ENCODE assay signal across 8 cellular contexts in the genomic region with DNA sequence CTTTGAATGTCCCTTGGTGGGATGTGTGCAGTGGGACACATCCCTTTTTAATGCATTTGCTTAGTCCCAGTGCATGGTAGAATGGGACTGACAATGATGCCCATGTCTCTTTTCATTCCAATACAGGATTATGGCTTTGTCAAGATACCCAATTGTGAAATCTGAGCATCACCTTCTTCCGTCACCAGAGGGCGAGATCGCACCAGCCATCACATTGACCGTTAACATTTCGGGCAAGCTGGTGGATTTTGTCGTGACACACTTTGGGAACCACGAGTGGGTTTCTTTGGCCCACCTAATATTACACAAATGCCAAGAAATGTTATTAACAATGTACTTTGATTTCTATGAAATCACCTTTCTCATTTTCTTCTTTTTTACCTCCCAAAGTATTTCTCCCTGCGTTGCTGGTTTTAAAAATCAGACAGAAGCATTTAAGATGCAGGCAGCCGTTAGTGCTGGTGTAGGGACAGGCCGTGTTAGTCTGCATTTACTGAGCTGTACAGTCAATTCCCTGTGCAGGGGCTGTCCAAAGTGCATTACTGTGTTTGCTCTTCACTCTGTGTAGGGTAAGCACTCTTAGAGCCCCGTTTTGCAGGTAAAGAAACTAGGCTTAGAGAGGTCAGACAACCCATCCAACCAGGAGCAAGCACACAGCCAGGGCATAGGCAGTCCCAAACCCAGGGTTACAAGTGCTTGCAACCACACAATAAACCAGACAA.
DNase-seq lines count a peak whose midpoint lies in the region; ATAC-seq and TF ChIP-seq lines count a peak whose summit lies in the region.

No MANE protein-coding gene starts in this region.

- H3K27ac ChIP-seq in DND-41 (ENCODE audit: low read length) = no peak overlapping the region

- no peak overlapping the region for H3K9ac ChIP-seq in DND-41 (ENCODE audit: low read depth, low read length)

- peak; percentile 76 for TF ChIP-seq CTCF in DND-41 (IDR thresholded peaks at IDR 0.05; ENCODE audit: borderline replicate concordance, extremely low read depth, low read length, poor library complexity, severe bottlenecking)

- no peak overlapping the region for H2AFZ ChIP-seq in DND-41 (ENCODE audit: low read depth, low read length)

- H3K79me2 ChIP-seq in DND-41 (ENCODE audit: insufficient read depth, low read length) = no peaks in the 10 kb centered on the region

- H3K9me3 ChIP-seq in DND-41 (ENCODE audit: insufficient read depth, low read length, severe bottlenecking) = no peaks in the 10 kb centered on the region

- no peak overlapping the region for H3K4me3 ChIP-seq in DND-41 (ENCODE audit: low read depth in 1 of 2, low read length in 2 of 2)

- peak; percentile 42; the same call in 2 of the 3 replicates for ATAC-seq in DND-41 (ENCODE audit: insufficient read depth, low read depth)

- DNase-seq in DND-41 (peak; percentile 30), HCEC 1CT (peak; percentile 16), RPMI8226 (peak; percentile 11), glomerular visceral epithelial cell (ENCODE audit: extremely low spot score) (peak; percentile 23), T-helper 1 cell (no peak), SHP77 (lab: John Stamatoyannopoulos, UW) (no peak)
- no peak for DNase-seq in effector CD4-positive, alpha-beta T cell
- DNase-seq in activated CD4-positive, alpha-beta T cell treated with anti-CD3 and anti-CD28 coated beads, Interleukin-2, amount 50 U/mL, for 4 hours = no peak

- no peaks in the 10 kb centered on the region for H4K20me1 ChIP-seq in DND-41 (ENCODE audit: insufficient read depth, low read length)

- peaks cover 4% of the 10 kb centered on the region for H3K27me3 ChIP-seq in DND-41 (ENCODE audit: insufficient read depth, low read length, poor library complexity)

- no peaks in the 10 kb centered on the region for H3K4me1 ChIP-seq in DND-41 (ENCODE audit: insufficient read depth, low read length)

- no peaks in the 10 kb centered on the region for H3K36me3 ChIP-seq in DND-41 (ENCODE audit: insufficient read depth, low read length)

- H3K4me2 ChIP-seq in DND-41 (ENCODE audit: insufficient read depth, low read length) = no peak overlapping the region

Comparison
In these comparisons a context has a peak if more than half of its experiments do, and no peak if none do; other contexts are left out.
1. DNase-seq: peak in DND-41 (single experiment), HCEC 1CT (single experiment), RPMI8226 (single experiment) and glomerular visceral epithelial cell (single experiment); none in T-helper 1 cell (0 of 5), SHP77 (0 of 2), effector CD4-positive, alpha-beta T cell (single experiment) and activated CD4-positive, alpha-beta T cell treated with anti-CD3 and anti-CD28 coated beads, Interleukin-2, amount 50 U/mL, for 4 hours (0 of 2).